8 cellular contexts compared by ENCODE assay signal in the genomic region with DNA sequence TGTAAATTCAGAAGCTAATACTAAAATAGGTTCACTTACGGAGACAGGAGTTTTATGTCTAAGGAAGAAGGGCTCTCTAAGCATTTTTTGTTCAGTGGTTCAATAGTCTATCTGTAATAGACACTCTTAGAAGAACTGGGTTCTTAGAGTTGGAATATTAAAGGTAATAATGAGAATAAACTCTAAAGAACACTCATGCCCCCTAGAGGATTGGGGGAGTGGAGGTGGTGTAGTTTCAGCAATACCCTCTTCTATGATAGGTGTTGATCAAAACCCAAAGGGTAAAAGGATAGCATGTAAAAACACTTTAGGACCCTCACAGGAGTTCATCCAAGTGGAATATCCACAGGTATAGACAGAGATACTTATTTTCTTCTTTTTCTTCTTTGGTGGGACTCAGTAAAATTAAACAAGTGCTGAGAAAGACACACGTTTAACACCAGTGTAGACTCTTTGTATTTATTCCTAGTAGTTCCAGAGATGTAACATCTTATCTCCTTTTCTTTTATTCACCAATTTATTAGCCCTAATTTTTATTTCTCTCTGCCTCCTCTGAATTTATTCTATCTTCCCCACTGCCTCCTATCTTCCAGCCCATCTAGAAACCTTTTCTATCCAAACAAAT. TPM values are rescaled to one million over a fixed set of nuclear protein-coding genes. Genes with fewer than 3 reads are reported as not detected.
DNase-seq lines count a peak whose midpoint lies in the region; ATAC-seq and TF ChIP-seq lines count a peak whose summit lies in the region.

No MANE protein-coding gene starts in this region.

- H3K4ac ChIP-seq in neuronal stem cell (ENCODE audit: low read length) = no peak overlapping the region

- no peaks in the 10 kb centered on the region for H3K36me3 ChIP-seq in MM.1S (replicated peaks; ENCODE audit: insufficient read depth, low read length)
- H3K36me3 ChIP-seq in esophagus squamous epithelium = peaks cover 0 to 45% (median 0%) of the 10 kb centered on the region in 3 donors
- peaks cover 6 to 94% of the 10 kb centered on the region in 2 donors for H3K36me3 ChIP-seq in neuronal stem cell (replicated peaks in 1 of 2; ENCODE audit: control insufficient read depth in 2 of 2, insufficient read depth in 2 of 2, low read length in 2 of 2)

- H3K4me1 Mint-ChIP-seq in Calu3 (ENCODE audit: low read depth, unreplicated experiment) (no peaks in the 10 kb centered on the region), T-cell (no peaks in the 10 kb centered on the region)

- TF ChIP-seq CTCF in Calu3 (IDR thresholded peaks at IDR 0.05; ENCODE audit: unreplicated experiment) = peak; percentile 25
- peak; percentile 69 for TF ChIP-seq CTCF in MM.1S (IDR thresholded peaks at IDR 0.05; ENCODE audit: low read length)
- TF ChIP-seq CTCF in esophagus squamous epithelium (IDR thresholded peaks at IDR 0.05) = peak; percentile 28 to 77 (median 63)

- H3K79me2 ChIP-seq in MM.1S (ENCODE audit: low read length) = no peaks in the 10 kb centered on the region

- peak; percentile 29 for DNase-seq in Calu3
- DNase-seq in MM.1S = peak; percentile 47
- DNase-seq in T-cell = peak in 10 of 34 experiments; percentile 2 to 15 (median 7)
- DNase-seq in esophagus squamous epithelium (lab: John Stamatoyannopoulos, UW) = no peak
- DNase-seq in neuronal stem cell (ENCODE audit: low spot score) = peak; percentile 20
- no peak for DNase-seq in activated effector memory CD4-positive, alpha-beta T cell treated with Interleukin-2 at 50 U/mL for 16 hours
- no peak for DNase-seq in mesenteric fat pad (ENCODE audit: low spot score)

- POLR2A ChIA-PET in T-cell (lab: Charles Lee) = no interaction called here

- no peaks in the 10 kb centered on the region for H3K9me3 Mint-ChIP-seq in Calu3 (ENCODE audit: low read depth, unreplicated experiment)
- H3K9me3 Mint-ChIP-seq in T-cell = no peaks in the 10 kb centered on the region

- no peak for TF ChIP-seq POLR2A in esophagus squamous epithelium (IDR thresholded peaks at IDR 0.05)

- H2BK5ac ChIP-seq in neuronal stem cell (ENCODE audit: low read length) = no peak overlapping the region

- H3K9ac ChIP-seq in MM.1S (ENCODE audit: low read length) (no peak overlapping the region), neuronal stem cell (ENCODE audit: low read depth, low read length, poor library complexity) (no peak overlapping the region)

- H2BK12ac ChIP-seq in neuronal stem cell (ENCODE audit: low read length) = no peak overlapping the region

- intact Hi-C loops in Calu3 (cut with micrococcal nuclease; ENCODE audit: unreplicated experiment) (loop anchor here (1.0 to 10.0 kb wide), 5 partner anchors 86 to 474 kb away; no protein-coding TSS in a partner anchor), esophagus squamous epithelium (cut with DNase I) (loop anchor here (5.0 kb wide), 1 partner anchor 177 kb away; no protein-coding TSS in a partner anchor)

- H3K4me2 ChIP-seq in MM.1S (ENCODE audit: low read depth, low read length) (no peak overlapping the region), neuronal stem cell (ENCODE audit: insufficient read depth, low read length, poor library complexity, severe bottlenecking) (no peak overlapping the region)

- H3K27me3 Mint-ChIP-seq in Calu3 (ENCODE audit: unreplicated experiment) (no peaks in the 10 kb centered on the region), T-cell (peaks cover 0 to 7% of the 10 kb centered on the region in 2 donors)

- WGBS in esophagus squamous epithelium, 2 donors = 63 to 71% methylated on average over 2 of the region's 2 CpGs
- no CpG with 5 or more reads among the region's 2 CpGs for WGBS in neuronal stem cell (ENCODE audit: extremely low coverage in 2 of 2, insufficient read length in 2 of 2, insufficient replicate concordance in 1 of 2), 2 donors

- H3K27ac ChIP-seq in MM.1S (ENCODE audit: low read length) = no peak overlapping the region
- no peak overlapping the region for H3K27ac ChIP-seq in esophagus squamous epithelium
- H3K27ac ChIP-seq in neuronal stem cell (replicated peaks; ENCODE audit: low read length) = no peak overlapping the region

- no peaks in the 10 kb centered on the region for H3K79me1 ChIP-seq in neuronal stem cell (ENCODE audit: low read depth, low read length)

- H3K27me3 ChIP-seq in MM.1S (replicated peaks; ENCODE audit: insufficient read depth, low read length) (no peaks in the 10 kb centered on the region), esophagus squamous epithelium (no peaks in the 10 kb centered on the region), neuronal stem cell (ENCODE audit: control insufficient read depth in 3 of 3, insufficient read depth in 3 of 3, low read depth in 1 of 3, low read length in 3 of 3) (no peaks in the 10 kb centered on the region)

- H3K4me1 ChIP-seq in MM.1S (ENCODE audit: low read length) = no peaks in the 10 kb centered on the region
- no peaks in the 10 kb centered on the region for H3K4me1 ChIP-seq in esophagus squamous epithelium
- no peaks in the 10 kb centered on the region for H3K4me1 ChIP-seq in neuronal stem cell (ENCODE audit: control insufficient read depth in 2 of 2, insufficient read depth in 1 of 2, low read depth in 1 of 2, low read length in 2 of 2)

- no peak overlapping the region for H2BK15ac ChIP-seq in neuronal stem cell (ENCODE audit: low read length)

- no peaks in the 10 kb centered on the region for H3F3A ChIP-seq in MM.1S (ENCODE audit: insufficient read depth, low read length)

- CTCF ChIA-PET in Calu3 (lab: Charles Lee) = no interaction called here
- CTCF ChIA-PET in T-cell (lab: Charles Lee) = interaction anchor here (0.6 to 1.0 kb wide), 5 partner anchors 154 to 529 kb away, joined by 3 to 5 read pairs (median 3); no protein-coding TSS in a partner anchor

- H3K23ac ChIP-seq in neuronal stem cell (ENCODE audit: low read depth, low read length, poor library complexity) = no peak overlapping the region

- H3K36me3 Mint-ChIP-seq in Calu3 (ENCODE audit: insufficient read depth, unreplicated experiment) = peaks cover 22% of the 10 kb centered on the region
- H3K36me3 Mint-ChIP-seq in T-cell = peaks cover 4% of the 10 kb centered on the region

- H2BK120ac ChIP-seq in neuronal stem cell (ENCODE audit: low read depth, low read length) = no peak overlapping the region

- no peak overlapping the region for H3K14ac ChIP-seq in neuronal stem cell (ENCODE audit: low read length)

- BruUV-seq in Calu3 (replicated peaks; lab: Mats Ljungman, UMichigan) = no TSS peak

- no peak overlapping the region for H2AK5ac ChIP-seq in neuronal stem cell (ENCODE audit: low read depth, low read length)

- H3K4me3 Mint-ChIP-seq in Calu3 (ENCODE audit: low read depth, unreplicated experiment) (no peak overlapping the region), T-cell (no peak overlapping the region)

- no peak overlapping the region for H3K18ac ChIP-seq in neuronal stem cell (ENCODE audit: low read length)

- H4K8ac ChIP-seq in neuronal stem cell (ENCODE audit: low read depth, low read length) = no peak overlapping the region

- no peaks in the 10 kb centered on the region for H3K9me2 ChIP-seq in MM.1S (replicated peaks; ENCODE audit: insufficient read depth, low read length)

- H3K27ac Mint-ChIP-seq in Calu3 (ENCODE audit: unreplicated experiment) (peak overlapping the region; percentile 58), T-cell (no peak overlapping the region)

- no peaks in the 10 kb centered on the region for H4K20me1 ChIP-seq in MM.1S (ENCODE audit: insufficient read depth, low read length)

- H3K9me3 ChIP-seq in MM.1S (replicated peaks; ENCODE audit: insufficient read depth, low read length) (no peaks in the 10 kb centered on the region), esophagus squamous epithelium (no peaks in the 10 kb centered on the region), neuronal stem cell (replicated peaks in 1 of 2; ENCODE audit: control insufficient read depth in 2 of 2, insufficient read depth in 1 of 2, low read depth in 1 of 2, low read length in 2 of 2) (no peaks in the 10 kb centered on the region)

- H4K91ac ChIP-seq in neuronal stem cell (ENCODE audit: low read depth, low read length, poor library complexity) = no peak overlapping the region

- no peak overlapping the region for H3K4me3 ChIP-seq in MM.1S (ENCODE audit: low read length)
- H3K4me3 ChIP-seq in esophagus squamous epithelium = no peak overlapping the region
- H3K4me3 ChIP-seq in neuronal stem cell (ENCODE audit: low read length in 2 of 2) = no peak overlapping the region

- peak; percentile 67 for ATAC-seq in GM19035 (IDR thresholded peaks at IDR 0.05; ENCODE audit: unreplicated experiment)
- ATAC-seq in T-cell (replicated peaks in 1 of 4) = peak in 3 of 4 experiments; percentile 40 to 42 (median 41)

- H2AFZ ChIP-seq in MM.1S (ENCODE audit: low read length) = no peak overlapping the region
- H2AFZ ChIP-seq in neuronal stem cell (ENCODE audit: low read length) = no peak overlapping the region

RNA-seq across cellular contexts. Expression of gene MND1, which starts 25.7 kb away (rescaled TPM):
- total RNA-seq in Calu3 (2022) = 12.6 and 13.1 TPM in 2 replicates
- 1 to 10 TPM in 1 of 5 donors, under 1 TPM in 2, not detected in 2; 0.53 to 1.1 (median 0.70) TPM for total RNA-seq in T-cell
- 1 to 10 TPM; 2.3 to 4.2 (median 3.8) TPM for total RNA-seq in esophagus squamous epithelium
- 45.7 TPM for polyA plus RNA-seq in neuronal stem cell (2013, experiment 1 of 2)
- 51.7 TPM for polyA plus RNA-seq in neuronal stem cell (2013, experiment 2 of 2)
- not detected for total RNA-seq in mesenteric fat pad

Comparison
In these comparisons a context has a peak if more than half of its experiments do, and no peak if none do; other contexts are left out.
1. DNase-seq: peak in Calu3 (single experiment), MM.1S (single experiment) and neuronal stem cell (single experiment); none in esophagus squamous epithelium (single experiment), activated effector memory CD4-positive, alpha-beta T cell treated with Interleukin-2 at 50 U/mL for 16 hours (single experiment) and mesenteric fat pad (single experiment).
2. Peak in every context shown above with its lines, with median percentiles within 50 percentile points of each other: CTCF ChIP-seq.